In genomic region chr7:27890205-27890849, GRCh38 we compare ENCODE assay signal across 11 cellular contexts.
A peak's percentile ranks its signal among the peaks of the same experiment; 100 is the strongest.
DNase-seq lines count a peak whose midpoint lies in the region; ATAC-seq lines count a peak whose summit lies in the region.
"Had no signal": no experiment of that assay in that cellular context is flagged by ENCODE, and none has a peak within 500 bp of the region (broad histone marks: within the 10 kb centered on the region; RNA-seq: fewer than 3 reads in every experiment).

No MANE protein-coding gene starts in this region.

- CTCF ChIA-PET in T-cell (lab: Charles Lee): no interaction called here

- ATAC-seq in activated CD4-positive, CD25-positive, alpha-beta regulatory T cell treated with anti-CD3 and anti-CD28 coated beads, Interleukin-2, amount 50 U/mL, for 24 hours: peak; percentile 28 to 59
- peak; percentile 100 for ATAC-seq in GM21529 (IDR thresholded peaks at IDR 0.05; ENCODE audit: unreplicated experiment)
- ATAC-seq in HG03103 (IDR thresholded peaks at IDR 0.05; ENCODE audit: low read depth, unreplicated experiment): peak; percentile 97
- ATAC-seq in T-cell (replicated peaks in 1 of 4): no peak

- H3K9me3 Mint-ChIP-seq in T-cell: no peaks in the 10 kb centered on the region

- no peak overlapping the region for H3K4me3 Mint-ChIP-seq in T-cell

- H3K27me3 Mint-ChIP-seq in T-cell: no peaks in the 10 kb centered on the region

- POLR2A ChIA-PET in T-cell (lab: Charles Lee): no interaction called here

- no peak for DNase-seq in activated CD4-positive, CD25-positive, alpha-beta regulatory T cell treated with anti-CD3 and anti-CD28 coated beads, Interleukin-2, amount 50 U/mL, for 72 hours
- DNase-seq in iris pigment epithelial cell (ENCODE audit: low read depth) (peak; percentile 30), hypothalamus (lab: John Stamatoyannopoulos, UW) (no peak), C1 segment of cervical spinal cord (lab: John Stamatoyannopoulos, UW) (no peak), T-cell (no peak)
- DNase-seq: EL, NCI-H1930, nucleus accumbens had no signal

- H3K27ac Mint-ChIP-seq in T-cell: no peak overlapping the region

- peaks cover 55% of the 10 kb centered on the region for H3K36me3 Mint-ChIP-seq in T-cell

- H3K4me1 Mint-ChIP-seq in T-cell: peaks cover 0 to 1% (median under 1%) of the 10 kb centered on the region in 3 donors

Comparison
In these comparisons a context has a peak if more than half of its experiments do, and no peak if none do; other contexts are left out.
1. ATAC-seq: peak in activated CD4-positive, CD25-positive, alpha-beta regulatory T cell treated with anti-CD3 and anti-CD28 coated beads, Interleukin-2, amount 50 U/mL, for 24 hours (2 of 2), GM21529 (single experiment) and HG03103 (single experiment); none in T-cell (0 of 4).